11 cellular contexts compared by ENCODE assay signal in genomic region chr5:74476197-74477081, GRCh38.
"Had no signal": no experiment of that assay in that cellular context is flagged by ENCODE, and none has a peak within 500 bp of the region (broad histone marks: within the 10 kb centered on the region; RNA-seq: fewer than 3 reads in every experiment).

No MANE protein-coding gene starts in this region.

- H3K9me3 Mint-ChIP-seq: activated naive CD8-positive, alpha-beta T cell treated with anti-CD3 and anti-CD28 coated beads for 36 hours; activated T-cell treated with anti-CD3 and anti-CD28 coated beads, Interleukin-2, amount 50 U/mL, for 24 hours; nephron; stimulated activated naive CD8-positive, alpha-beta T cell treated with anti-CD3 and anti-CD28 coated beads, Interleukin-15, amount 100 ng/mL, for 72 hours had no signal

- H3K36me3 Mint-ChIP-seq: activated naive CD8-positive, alpha-beta T cell treated with anti-CD3 and anti-CD28 coated beads for 36 hours had no signal

- H3K27ac Mint-ChIP-seq: activated naive CD8-positive, alpha-beta T cell treated with anti-CD3 and anti-CD28 coated beads for 36 hours; activated T-cell treated with anti-CD3 and anti-CD28 coated beads, Interleukin-2, amount 50 U/mL, for 24 hours; nephron; stimulated activated naive CD8-positive, alpha-beta T cell treated with anti-CD3 and anti-CD28 coated beads, Interleukin-15, amount 100 ng/mL, for 72 hours; T-helper 17 cell had no signal

- H3K27me3 Mint-ChIP-seq: activated naive CD8-positive, alpha-beta T cell treated with anti-CD3 and anti-CD28 coated beads for 36 hours had no signal

- DNase-seq: activated gamma-delta T cell treated with Interleukin-2 at 50 U/mL for 16 hours; activated naive CD8-positive, alpha-beta T cell treated with anti-CD3 and anti-CD28 coated beads for 36 hours; activated T-cell treated with anti-CD3 and anti-CD28 coated beads, Interleukin-2, amount 50 U/mL, for 24 hours; anterior cingulate cortex; stimulated activated CD4-positive, alpha-beta T cell treated with anti-CD3 and anti-CD28 coated beads, Interleukin-4, amount 100 ng/mL, for 4 hours; stimulated activated naive CD8-positive, alpha-beta T cell treated with anti-CD3 and anti-CD28 coated beads, Interleukin-15, amount 100 ng/mL, for 72 hours; T-helper 17 cell had no signal

- FAIRE-seq: endometrium, TTC549 had no signal

- ATAC-seq: esophagus mucosa; stimulated activated naive CD8-positive, alpha-beta T cell treated with anti-CD3 and anti-CD28 coated beads, Interleukin-15, amount 100 ng/mL, for 72 hours; T-helper 17 cell had no signal

- H3K4me1 Mint-ChIP-seq: activated naive CD8-positive, alpha-beta T cell treated with anti-CD3 and anti-CD28 coated beads for 36 hours; stimulated activated naive CD8-positive, alpha-beta T cell treated with anti-CD3 and anti-CD28 coated beads, Interleukin-15, amount 100 ng/mL, for 72 hours had no signal

- H3K4me3 Mint-ChIP-seq: activated naive CD8-positive, alpha-beta T cell treated with anti-CD3 and anti-CD28 coated beads for 36 hours; activated T-cell treated with anti-CD3 and anti-CD28 coated beads, Interleukin-2, amount 50 U/mL, for 24 hours; nephron; stimulated activated naive CD8-positive, alpha-beta T cell treated with anti-CD3 and anti-CD28 coated beads, Interleukin-15, amount 100 ng/mL, for 72 hours; T-helper 17 cell had no signal
